In genomic region chr2:47222813-47223564, GRCh38 we compare ENCODE assay signal across 24 cellular contexts.
"Had no signal": no experiment of that assay in that cellular context is flagged by ENCODE, and none has a peak within 500 bp of the region (broad histone marks: within the 10 kb centered on the region; RNA-seq: fewer than 3 reads in every experiment).

No MANE protein-coding gene starts in this region.

- H3K36me3 ChIP-seq: brain microvascular endothelial cell, heart right ventricle, right lobe of liver, stomach had no signal

- H3K27me3 ChIP-seq: brain microvascular endothelial cell, heart right ventricle, right lobe of liver, stomach, testis had no signal

- DNase-seq: activated CD4-positive, alpha-beta T cell treated with anti-CD3 and anti-CD28 coated beads, Interleukin-2, amount 10 ng/mL, durations not matched to agents 24 days and 14 days; activated CD4-positive, CD25-positive, alpha-beta regulatory T cell; activated CD8-positive, alpha-beta memory T cell treated with anti-CD3 and anti-CD28 coated beads, Interleukin-2, amount 50 U/mL, for 4 hours; activated CD8-positive, alpha-beta T cell treated with anti-CD3 and anti-CD28 coated beads, Interleukin-2, amount 10 ng/mL, durations not matched to agents 7 days and 5 days; activated naive CD4-positive, alpha-beta T cell; activated naive CD8-positive, alpha-beta T cell treated with anti-CD3 and anti-CD28 coated beads, Interleukin-2, amount 10 ng/mL, durations not matched to agents 7 days and 5 days; activated T-cell treated with anti-CD3 and anti-CD28 coated beads, Interleukin-2, amount 50 U/mL, for 48 hours; anterior cingulate cortex; brain microvascular endothelial cell; cerebellar nuclear complex; effector memory CD4-positive, alpha-beta T cell; heart right ventricle; left colon; mucosa of descending colon; occipital lobe; right lobe of liver; stimulated activated CD4-positive, alpha-beta T cell treated with anti-CD3 and anti-CD28 coated beads, Interleukin-1b, Interleukin-23, amount 100 ng/mL, for 48 hours; stomach; SW 1271; testis had no signal

- FAIRE-seq: frontal cortex, TTC549, urothelium cell line had no signal

- H3K27ac ChIP-seq: brain microvascular endothelial cell, heart right ventricle, right lobe of liver, stomach, testis had no signal

- H3K9me3 ChIP-seq: heart right ventricle, mucosa of descending colon, right lobe of liver, stomach, testis had no signal

- H3K4me3 ChIP-seq: heart right ventricle, lung, mucosa of descending colon, right lobe of liver, stomach, testis had no signal
